Comparison of ENCODE assay signal across 9 cellular contexts in genomic region chr11:20933958-20934357, GRCh38.
"Had no signal": no experiment of that assay in that cellular context is flagged by ENCODE, and none has a peak within 500 bp of the region (broad histone marks: within the 10 kb centered on the region; RNA-seq: fewer than 3 reads in every experiment).

No MANE protein-coding gene starts in this region.

- H3K9me3 ChIP-seq: HAP-1 had no signal

- H3K36me3 ChIP-seq: HAP-1 had no signal

- ATAC-seq: GM23338, HCT116 had no signal

- DNase-seq: GM23248, GOT3, H7, H9, HCEC 1CT, HFFc6 had no signal

- H3K4me3 ChIP-seq: GM23248, GM23338, HAP-1 had no signal
